In the genomic region with DNA sequence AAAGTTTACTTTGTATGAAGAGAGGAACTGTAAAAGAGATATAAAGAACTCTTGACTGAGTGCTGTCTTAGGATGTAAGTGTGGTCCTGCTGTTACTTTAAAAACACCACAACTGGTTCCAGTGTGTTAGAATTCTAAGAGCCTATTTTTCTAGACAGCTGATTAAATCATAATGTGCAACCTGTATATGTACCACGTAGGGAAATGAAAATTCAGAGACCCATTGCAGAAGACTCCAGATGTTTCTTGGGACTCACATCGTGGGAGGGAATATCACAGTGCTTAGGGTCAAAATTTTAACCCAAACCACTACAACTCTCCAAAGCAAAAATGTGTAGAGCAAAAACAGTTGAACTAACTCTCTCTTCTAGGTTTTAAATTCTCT, we compare ENCODE assay signal across 10 cellular contexts.
A peak's percentile ranks its signal among the peaks of the same experiment; 100 is the strongest.
DNase-seq lines count a peak whose midpoint lies in the region; ATAC-seq and TF ChIP-seq lines count a peak whose summit lies in the region.
"Had no signal": no experiment of that assay in that cellular context is flagged by ENCODE, and none has a peak within 500 bp of the region (broad histone marks: within the 10 kb centered on the region; RNA-seq: fewer than 3 reads in every experiment).

No MANE protein-coding gene starts in this region.

- H3K9me3 ChIP-seq in MG63 (no peaks in the 10 kb centered on the region; the same call in 1 of the 2 replicates), skeletal muscle satellite cell (replicated peaks; ENCODE audit: low read length) (no peaks in the 10 kb centered on the region)
- H3K9me3 ChIP-seq: neutrophil had no signal

- peaks cover 21% of the 10 kb centered on the region for H3K4me1 ChIP-seq in skeletal muscle satellite cell (ENCODE audit: control insufficient read depth, insufficient read depth, low read length)

- H3K27me3 ChIP-seq in MG63 (no peaks in the 10 kb centered on the region), skeletal muscle satellite cell (ENCODE audit: control insufficient read depth, insufficient read depth, low read length) (no peaks in the 10 kb centered on the region)
- H3K27me3 ChIP-seq: neutrophil had no signal

- no peak for TF ChIP-seq POLR2A in lower leg skin (IDR thresholded peaks at IDR 0.05)

- no peak for TF ChIP-seq CTCF in lower leg skin (IDR thresholded peaks at IDR 0.05)

- H3K4me3 ChIP-seq in MG63 (peak overlapping the region; percentile 10; the same call in 1 of the 2 replicates), skeletal muscle satellite cell (ENCODE audit: low read length) (peak overlapping the region; percentile 41), lower leg skin (ENCODE audit: low read depth, poor library complexity, severe bottlenecking) (no peak overlapping the region)
- H3K4me3 ChIP-seq: SK-N-MC had no signal

- intact Hi-C loops in lower leg skin (cut with DNase I; ENCODE audit: low total_unique reads), result no loop called here

- 16 to 26% methylated on average over 2 of the region's 2 CpGs for WGBS in lower leg skin, 2 donors

- H3K4me2 ChIP-seq in skeletal muscle satellite cell (ENCODE audit: low read length), result peak overlapping the region; percentile 67

- H3K9ac ChIP-seq in skeletal muscle satellite cell (ENCODE audit: low read depth, low read length), result peak overlapping the region; percentile 65

- H3K36me3 ChIP-seq in MG63 (no peaks in the 10 kb centered on the region), skeletal muscle satellite cell (ENCODE audit: insufficient read depth, low read length) (no peaks in the 10 kb centered on the region)
- H3K36me3 ChIP-seq: neutrophil had no signal

- DNase-seq in MG63 (no peak), fibroblast of gingiva (ENCODE audit: low read depth) (peak; percentile 30), lower leg skin (ENCODE audit: low spot score in 2 of 2) (no peak)

- ATAC-seq in GM19043 (IDR thresholded peaks at IDR 0.05; ENCODE audit: low read depth, unreplicated experiment) (peak; percentile 2), GM18868 (IDR thresholded peaks at IDR 0.05; ENCODE audit: unreplicated experiment) (no peak), HG03354 (IDR thresholded peaks at IDR 0.05; ENCODE audit: poor library complexity, severe bottlenecking, unreplicated experiment) (no peak), HG03045 (IDR thresholded peaks at IDR 0.05; ENCODE audit: unreplicated experiment) (no peak)
